Comparison of ENCODE assay signal across 1 cellular context in genomic region chr10:73413108-73413527, GRCh38.
TF ChIP-seq lines count a peak whose summit lies in the region.

No MANE protein-coding gene starts in this region.

TF ChIP-seq in HepG2, 621 proteins besides CTCF, POLR2A, EP300 and RAD21 (continued from another document and continues in another):
- TF ChIP-seq KIAA2018 (CRISPR knock-in tag; IDR thresholded peaks at IDR 0.05; ENCODE audit: borderline replicate concordance) (no peak), CBX2 (IDR thresholded peaks at IDR 0.05; ENCODE audit: low read depth, low read length) (no peak), CBX2 (CRISPR knock-in tag; IDR thresholded peaks at IDR 0.05; ENCODE audit: low read depth) (no peak), ZNF18 (CRISPR knock-in tag; IDR thresholded peaks at IDR 0.05; ENCODE audit: insufficient replicate concordance) (no peak), ZKSCAN8 (CRISPR knock-in tag; IDR thresholded peaks at IDR 0.05; ENCODE audit: borderline replicate concordance) (no peak), ARID5B (CRISPR knock-in tag; IDR thresholded peaks at IDR 0.05) (no peak; the same call in 1 of the 2 replicates), ARID2 (CRISPR knock-in tag; IDR thresholded peaks at IDR 0.05; ENCODE audit: borderline replicate concordance) (no peak; the same call in 1 of the 2 replicates), SOX6 (IDR thresholded peaks at IDR 0.05) (no peak), SOX6 (CRISPR knock-in tag; IDR thresholded peaks at IDR 0.05) (no peak), TFDP1 (CRISPR knock-in tag; IDR thresholded peaks at IDR 0.05; ENCODE audit: borderline replicate concordance) (no peak), CAMTA2 (CRISPR knock-in tag; IDR thresholded peaks at IDR 0.05; ENCODE audit: borderline replicate concordance) (no peak), HINFP (CRISPR knock-in tag; IDR thresholded peaks at IDR 0.05; ENCODE audit: low read depth) (no peak), HOXA3 (CRISPR knock-in tag; IDR thresholded peaks at IDR 0.05) (peak; percentile 70), ZNF20 (CRISPR knock-in tag; IDR thresholded peaks at IDR 0.05) (no peak), ZNF367 (CRISPR knock-in tag; IDR thresholded peaks at IDR 0.05; ENCODE audit: borderline replicate concordance) (no peak), ELF1 (CRISPR knock-in tag; IDR thresholded peaks at IDR 0.05) (no peak), ZNF564 (CRISPR knock-in tag; IDR thresholded peaks at IDR 0.05) (no peak), ELF3 (CRISPR knock-in tag; IDR thresholded peaks at IDR 0.05) (no peak), IRF2 (CRISPR knock-in tag; IDR thresholded peaks at IDR 0.05) (no peak; the same call in 1 of the 2 replicates), TBL1XR1 (IDR thresholded peaks at IDR 0.05; ENCODE audit: borderline replicate concordance, low read length, partially characterized antibody) (no peak), TFAP4 (IDR thresholded peaks at IDR 0.05; ENCODE audit: borderline replicate concordance, low read depth) (peak; percentile 70), HMG20B (CRISPR knock-in tag; conservative IDR thresholded peaks at IDR 0.05) (no peak), ZBTB8A (CRISPR knock-in tag; IDR thresholded peaks at IDR 0.05; ENCODE audit: borderline replicate concordance, low read depth) (no peak), ZHX1 (CRISPR knock-in tag; IDR thresholded peaks at IDR 0.05; ENCODE audit: low read depth) (peak; percentile 42; the same call in 1 of the 2 replicates), RBM22 (optimal IDR thresholded peaks at IDR 0.05; ENCODE audit: low read length) (no peak), SP5 (CRISPR knock-in tag; IDR thresholded peaks at IDR 0.05; ENCODE audit: borderline replicate concordance, low read depth) (peak; percentile 3; the same call in 1 of the 2 replicates), SIN3B (IDR thresholded peaks at IDR 0.05; ENCODE audit: low read length) (no peak), ELK4 (CRISPR knock-in tag; IDR thresholded peaks at IDR 0.05; ENCODE audit: borderline replicate concordance) (no peak), GPN1 (CRISPR knock-in tag; IDR thresholded peaks at IDR 0.05; ENCODE audit: borderline replicate concordance) (no peak), ZNF674 (CRISPR knock-in tag; IDR thresholded peaks at IDR 0.05; ENCODE audit: low read depth) (0 out of 2 replicates have a peak, but pooled peaks have one; percentile 25), ZNF12 (CRISPR knock-in tag; IDR thresholded peaks at IDR 0.05) (no peak), ZNF605 (CRISPR knock-in tag; IDR thresholded peaks at IDR 0.05) (no peak), ZSCAN31 (CRISPR knock-in tag; IDR thresholded peaks at IDR 0.05; ENCODE audit: low read depth) (peak; percentile 47; the same call in 1 of the 2 replicates), ZSCAN22 (CRISPR knock-in tag; IDR thresholded peaks at IDR 0.05) (no peak), FOXK2 (IDR thresholded peaks at IDR 0.05) (0 out of 2 replicates have a peak, but pooled peaks have one; percentile 57)
